In the genomic region with DNA sequence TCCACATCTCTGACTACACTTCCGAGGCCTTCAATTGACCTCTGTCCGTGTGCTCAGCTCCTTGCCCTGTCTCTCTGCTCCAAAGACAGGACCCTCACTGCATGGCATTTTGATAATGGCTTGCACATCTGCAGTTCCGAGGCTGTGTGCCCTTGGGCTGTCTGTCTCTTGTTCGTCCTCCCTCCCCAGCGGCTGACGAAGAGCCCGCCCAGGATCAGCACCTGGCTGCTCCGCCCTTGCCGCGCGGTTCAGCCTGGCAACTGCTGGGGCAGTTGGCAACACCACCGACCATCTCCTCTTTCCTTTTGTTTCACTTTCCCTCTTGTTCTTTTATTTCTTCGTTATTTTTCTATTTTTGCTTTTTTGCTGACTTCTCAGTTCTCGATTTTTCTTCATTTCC, we compare ENCODE assay signal across 25 cellular contexts.
"Had no signal": no experiment of that assay in that cellular context is flagged by ENCODE, and none has a peak within 500 bp of the region (broad histone marks: within the 10 kb centered on the region; RNA-seq: fewer than 3 reads in every experiment).

No MANE protein-coding gene starts in this region.

- H3K4me1 ChIP-seq: Peyer's patch, SJSA1 had no signal

- H3K36me3 ChIP-seq: Peyer's patch, SJSA1 had no signal

- H3K27me3 ChIP-seq: Peyer's patch had no signal

- H3K4me3 ChIP-seq: Peyer's patch, SJSA1 had no signal

- H3K27ac ChIP-seq: Peyer's patch, SJSA1 had no signal

- H3K9me3 ChIP-seq: Peyer's patch, SJSA1 had no signal

- DNase-seq: activated CD4-positive, alpha-beta T cell treated with anti-CD3 and anti-CD28 coated beads for 4 hours; activated CD4-positive, alpha-beta T cell treated with anti-CD3 and anti-CD28 coated beads, Interleukin-2, amount 50 U/mL, for 4 hours; activated CD8-positive, alpha-beta memory T cell treated with anti-CD3 and anti-CD28 coated beads, Interleukin-2, amount 50 U/mL, for 48 hours; activated CD8-positive, alpha-beta T cell treated with anti-CD3 and anti-CD28 coated beads, Interleukin-2, amount 10 ng/mL, durations not matched to agents 7 days and 5 days; activated naive CD8-positive, alpha-beta T cell treated with anti-CD3 and anti-CD28 coated beads, Interleukin-2, amount 50 U/mL, for 24 hours; activated T-cell treated with anti-CD3 and anti-CD28 coated beads, Interleukin-2, amount 50 U/mL, for 1 hour; amygdala; Karpas-422; MM.1S; NCI-H1105; NCI-H1436; NCI-H1694 treated with DMSO at 0.1 percent for 48 hours; NCI-H2081 treated with DMSO at 0.1 percent for 48 hours; NCI-H2171; NCI-H2227 treated with DMSO at 0.1 percent for 48 hours; NCI-H446 treated with DMSO at 0.1 percent for 48 hours; NCI-H524 treated with DMSO at 0.1 percent for 48 hours; Peyer's patch; SHP77; SW 1271 had no signal

- ATAC-seq: activated CD4-positive, CD25-positive, alpha-beta regulatory T cell treated with anti-CD3 and anti-CD28 coated beads, Interleukin-2, amount 50 U/mL, for 24 hours; activated CD8-positive, alpha-beta T cell treated with anti-CD3 and anti-CD28 coated beads, Interleukin-2, amount 10 ng/mL, durations not matched to agents 7 days and 5 days; activated naive CD4-positive, alpha-beta T cell treated with anti-CD3 and anti-CD28 coated beads, Interleukin-2, amount 50 U/mL, for 72 hours; activated naive CD8-positive, alpha-beta T cell treated with anti-CD3 and anti-CD28 coated beads, Interleukin-2, amount 50 U/mL, for 24 hours; SK-N-SH treated with all-trans-retinoic acid at 6 μM for 48 hours had no signal

- FAIRE-seq: astrocyte had no signal
